In the genomic region with DNA sequence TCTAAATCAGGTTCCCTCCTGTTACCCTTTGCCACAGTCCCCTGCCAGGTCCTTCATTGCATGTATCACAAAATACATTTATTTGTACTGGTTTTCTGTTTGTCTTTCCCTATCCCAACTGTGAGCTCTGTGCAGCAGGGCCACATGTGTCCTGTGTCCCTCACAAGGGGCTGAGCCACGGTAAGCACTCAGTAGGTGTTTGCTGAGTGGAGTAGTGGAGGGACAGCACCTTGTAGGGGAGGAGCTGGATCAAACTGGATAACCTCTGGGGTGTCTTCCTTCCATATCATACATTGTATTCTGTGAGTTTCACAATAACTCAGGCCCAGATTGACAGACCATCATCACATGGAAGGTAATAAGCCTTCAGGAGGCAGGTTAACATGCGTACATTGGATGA, we compare ENCODE assay signal across 1 cellular context.
TF ChIP-seq lines count a peak whose summit lies in the region.

No MANE protein-coding gene starts in this region.

TF ChIP-seq in SK-N-SH treated with all-trans-retinoic acid at 6 μM for 48 hours, 23 proteins besides CTCF, POLR2A, EP300 and RAD21 (continued from another document):
- no peak for TF ChIP-seq BACH2 (CRISPR knock-in tag; IDR thresholded peaks at IDR 0.05; ENCODE audit: borderline replicate concordance)
- TF ChIP-seq, protein P1, sequence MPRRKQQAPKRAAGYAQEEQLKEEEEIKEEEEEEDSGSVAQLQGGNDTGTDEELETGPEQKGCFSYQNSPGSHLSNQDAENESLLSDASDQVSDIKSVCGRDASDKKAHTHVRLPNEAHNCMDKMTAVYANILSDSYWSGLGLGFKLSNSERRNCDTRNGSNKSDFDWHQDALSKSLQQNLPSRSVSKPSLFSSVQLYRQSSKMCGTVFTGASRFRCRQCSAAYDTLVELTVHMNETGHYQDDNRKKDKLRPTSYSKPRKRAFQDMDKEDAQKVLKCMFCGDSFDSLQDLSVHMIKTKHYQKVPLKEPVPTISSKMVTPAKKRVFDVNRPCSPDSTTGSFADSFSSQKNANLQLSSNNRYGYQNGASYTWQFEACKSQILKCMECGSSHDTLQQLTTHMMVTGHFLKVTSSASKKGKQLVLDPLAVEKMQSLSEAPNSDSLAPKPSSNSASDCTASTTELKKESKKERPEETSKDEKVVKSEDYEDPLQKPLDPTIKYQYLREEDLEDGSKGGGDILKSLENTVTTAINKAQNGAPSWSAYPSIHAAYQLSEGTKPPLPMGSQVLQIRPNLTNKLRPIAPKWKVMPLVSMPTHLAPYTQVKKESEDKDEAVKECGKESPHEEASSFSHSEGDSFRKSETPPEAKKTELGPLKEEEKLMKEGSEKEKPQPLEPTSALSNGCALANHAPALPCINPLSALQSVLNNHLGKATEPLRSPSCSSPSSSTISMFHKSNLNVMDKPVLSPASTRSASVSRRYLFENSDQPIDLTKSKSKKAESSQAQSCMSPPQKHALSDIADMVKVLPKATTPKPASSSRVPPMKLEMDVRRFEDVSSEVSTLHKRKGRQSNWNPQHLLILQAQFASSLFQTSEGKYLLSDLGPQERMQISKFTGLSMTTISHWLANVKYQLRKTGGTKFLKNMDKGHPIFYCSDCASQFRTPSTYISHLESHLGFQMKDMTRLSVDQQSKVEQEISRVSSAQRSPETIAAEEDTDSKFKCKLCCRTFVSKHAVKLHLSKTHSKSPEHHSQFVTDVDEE (CRISPR knock-in tag; IDR thresholded peaks at IDR 0.05) = no peak
